In the genomic region with DNA sequence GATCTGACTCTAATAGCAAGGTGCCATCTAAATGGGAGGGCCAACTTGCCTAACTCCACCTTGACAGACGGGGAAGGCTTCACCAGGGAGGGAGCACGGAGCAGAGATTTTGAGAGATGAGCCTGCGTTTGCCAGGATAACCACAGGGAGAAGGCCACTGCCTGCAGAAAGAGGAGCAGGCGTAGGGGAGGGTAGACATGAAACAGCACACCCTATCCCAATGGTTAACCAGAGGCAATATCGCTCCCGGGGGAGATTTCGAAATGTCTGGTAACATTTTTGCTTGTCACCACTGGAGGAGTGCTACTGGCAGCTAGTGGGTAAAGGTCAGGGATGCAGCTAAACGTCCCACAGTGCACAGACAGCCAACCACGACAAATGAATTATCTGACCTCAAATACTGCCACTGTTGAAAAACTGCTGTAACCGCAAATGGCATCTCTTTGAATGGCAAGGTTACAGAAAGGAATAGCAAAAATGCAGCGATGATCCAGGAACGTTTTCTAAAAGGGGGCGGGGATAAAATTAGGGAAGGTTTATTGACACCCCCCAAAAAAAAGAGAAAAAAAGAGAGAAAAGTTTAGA, we compare ENCODE assay signal across 8 cellular contexts.
DNase-seq lines count a peak whose midpoint lies in the region; ATAC-seq and TF ChIP-seq lines count a peak whose summit lies in the region.

No MANE protein-coding gene starts in this region.

- H3K9me3 ChIP-seq in iPS-15b (ENCODE audit: control insufficient read depth, insufficient read depth, low read length) = peaks cover 2% of the 10 kb centered on the region

- H3K9me3 Mint-ChIP-seq in activated naive CD4-positive, alpha-beta T cell treated with anti-CD3 and anti-CD28 coated beads, Interleukin-2, amount 10 ng/mL, durations not matched to agents 7 days and 5 days = peaks cover 11% of the 10 kb centered on the region
- peaks cover 2% of the 10 kb centered on the region for H3K9me3 Mint-ChIP-seq in stimulated activated memory B cell treated with anti-CD40 and anti-IgM and Interleukin-4, amounts not matched to agents 10 μg/mL and 1 μg/mL and 100 μg/mL, for 72 hours

- H3K4me3 ChIP-seq in NB4 (ENCODE audit: low read depth, low read length) = no peak overlapping the region
- peak overlapping the region; percentile 43 for H3K4me3 ChIP-seq in iPS-15b (ENCODE audit: low read depth, low read length)

- H3K27me3 Mint-ChIP-seq in activated naive CD4-positive, alpha-beta T cell treated with anti-CD3 and anti-CD28 coated beads, Interleukin-2, amount 10 ng/mL, durations not matched to agents 7 days and 5 days = no peaks in the 10 kb centered on the region
- H3K27me3 Mint-ChIP-seq in stimulated activated memory B cell treated with anti-CD40 and anti-IgM and Interleukin-4, amounts not matched to agents 10 μg/mL and 1 μg/mL and 100 μg/mL, for 72 hours = no peaks in the 10 kb centered on the region

- H3K36me3 ChIP-seq in iPS-15b (ENCODE audit: control insufficient read depth, insufficient read depth, low read length) = no peaks in the 10 kb centered on the region

- peak overlapping the region; percentile 60 for H3K9ac ChIP-seq in iPS-15b (ENCODE audit: low read depth, low read length)

- H3K27me3 ChIP-seq in iPS-15b (ENCODE audit: control insufficient read depth, insufficient read depth, low read length) = no peaks in the 10 kb centered on the region

- peak; percentile 36 for DNase-seq in activated T-cell treated with anti-CD3 and anti-CD28 coated beads for 48 hours (ENCODE audit: low read depth)
- DNase-seq in activated T-cell treated with anti-CD3 and anti-CD28 coated beads for 4 hours = no peak
- peak; percentile 97 for DNase-seq in NB4 (ENCODE audit: low read depth)
- peak; percentile 37 for DNase-seq in activated naive CD4-positive, alpha-beta T cell treated with anti-CD3 and anti-CD28 coated beads, Interleukin-2, amount 10 ng/mL, durations not matched to agents 7 days and 5 days
- no peak for DNase-seq in 8988T

- CTCF ChIA-PET in activated naive CD4-positive, alpha-beta T cell treated with anti-CD3 and anti-CD28 coated beads, Interleukin-2, amount 10 ng/mL, durations not matched to agents 7 days and 5 days (lab: Charles Lee) = interaction anchor here (0.7 to 4.5 kb wide), 22 partner anchors 11 to 477 kb away, joined by 3 to 49 read pairs (median 5); a partner anchor contains a TSS

- H3K36me3 Mint-ChIP-seq in activated naive CD4-positive, alpha-beta T cell treated with anti-CD3 and anti-CD28 coated beads, Interleukin-2, amount 10 ng/mL, durations not matched to agents 7 days and 5 days = peaks cover 8% of the 10 kb centered on the region
- peaks cover 5% of the 10 kb centered on the region for H3K36me3 Mint-ChIP-seq in stimulated activated memory B cell treated with anti-CD40 and anti-IgM and Interleukin-4, amounts not matched to agents 10 μg/mL and 1 μg/mL and 100 μg/mL, for 72 hours

- H3K27ac Mint-ChIP-seq in activated naive CD4-positive, alpha-beta T cell treated with anti-CD3 and anti-CD28 coated beads, Interleukin-2, amount 10 ng/mL, durations not matched to agents 7 days and 5 days = peak overlapping the region; percentile 67
- H3K27ac Mint-ChIP-seq in stimulated activated memory B cell treated with anti-CD40 and anti-IgM and Interleukin-4, amounts not matched to agents 10 μg/mL and 1 μg/mL and 100 μg/mL, for 72 hours = peak overlapping the region; percentile 99

- H3K4me3 Mint-ChIP-seq in activated naive CD4-positive, alpha-beta T cell treated with anti-CD3 and anti-CD28 coated beads, Interleukin-2, amount 10 ng/mL, durations not matched to agents 7 days and 5 days = peak overlapping the region; percentile 53
- peak overlapping the region; percentile 80 for H3K4me3 Mint-ChIP-seq in stimulated activated memory B cell treated with anti-CD40 and anti-IgM and Interleukin-4, amounts not matched to agents 10 μg/mL and 1 μg/mL and 100 μg/mL, for 72 hours

- no peak for TF ChIP-seq POLR2A in NB4 (IDR thresholded peaks at IDR 0.05; ENCODE audit: extremely low read depth, insufficient read length)

- peak; percentile 81 for ATAC-seq in HG02678 (IDR thresholded peaks at IDR 0.05; ENCODE audit: unreplicated experiment)
- ATAC-seq in stimulated activated memory B cell treated with anti-CD40 and anti-IgM and Interleukin-4, amounts not matched to agents 10 μg/mL and 1 μg/mL and 100 μg/mL, for 72 hours = peak; percentile 96

- H3K4me1 Mint-ChIP-seq in activated naive CD4-positive, alpha-beta T cell treated with anti-CD3 and anti-CD28 coated beads, Interleukin-2, amount 10 ng/mL, durations not matched to agents 7 days and 5 days = peaks cover 22% of the 10 kb centered on the region
- H3K4me1 Mint-ChIP-seq in stimulated activated memory B cell treated with anti-CD40 and anti-IgM and Interleukin-4, amounts not matched to agents 10 μg/mL and 1 μg/mL and 100 μg/mL, for 72 hours = peaks cover 33% of the 10 kb centered on the region

- TF ChIP-seq CTCF in NB4 (IDR thresholded peaks at IDR 0.05; ENCODE audit: low read depth, low read length) = no peak

- peaks cover 7% of the 10 kb centered on the region for H3K4me1 ChIP-seq in iPS-15b (ENCODE audit: control insufficient read depth, insufficient read depth, low read length)

Comparison
In these comparisons a context has a peak if more than half of its experiments do, and no peak if none do; other contexts are left out.
1. DNase-seq: peak in activated T-cell treated with anti-CD3 and anti-CD28 coated beads for 48 hours (single experiment), NB4 (single experiment) and activated naive CD4-positive, alpha-beta T cell treated with anti-CD3 and anti-CD28 coated beads, Interleukin-2, amount 10 ng/mL, durations not matched to agents 7 days and 5 days (single experiment); none in activated T-cell treated with anti-CD3 and anti-CD28 coated beads for 4 hours (single experiment) and 8988T (single experiment).